In genomic region chr2:19611491-19612332, GRCh38 we compare ENCODE assay signal across 1 cellular context.
TF ChIP-seq lines count a peak whose summit lies in the region.

No MANE protein-coding gene starts in this region.

TF ChIP-seq in HepG2, 621 proteins besides CTCF, POLR2A, EP300 and RAD21 (continued from another document):
- TF ChIP-seq PPARG (CRISPR knock-in tag; conservative IDR thresholded peaks at IDR 0.05) (0 out of 2 replicates have a peak, but pooled peaks have one; percentile 35), ZNF652 (CRISPR knock-in tag; IDR thresholded peaks at IDR 0.05; ENCODE audit: borderline replicate concordance, low read depth) (no peak), ZNF263 (CRISPR knock-in tag; IDR thresholded peaks at IDR 0.05) (no peak), ZNF33A (CRISPR knock-in tag; IDR thresholded peaks at IDR 0.05; ENCODE audit: borderline replicate concordance) (no peak), ARID2 (CRISPR knock-in tag; IDR thresholded peaks at IDR 0.05; ENCODE audit: borderline replicate concordance) (no peak), SAP130 (CRISPR knock-in tag; IDR thresholded peaks at IDR 0.05; ENCODE audit: low read depth) (peak; percentile 60), NFIB (CRISPR knock-in tag; IDR thresholded peaks at IDR 0.05; ENCODE audit: borderline replicate concordance) (no peak), NFYB (CRISPR knock-in tag; IDR thresholded peaks at IDR 0.05) (no peak), ZNF292 (CRISPR knock-in tag; IDR thresholded peaks at IDR 0.05; ENCODE audit: borderline replicate concordance, low read depth) (no peak), KLF11 (CRISPR knock-in tag; IDR thresholded peaks at IDR 0.05) (no peak), SP140L (CRISPR knock-in tag; IDR thresholded peaks at IDR 0.05; ENCODE audit: borderline replicate concordance) (no peak), ATM (IDR thresholded peaks at IDR 0.05; ENCODE audit: borderline replicate concordance) (no peak), ARID5B (CRISPR knock-in tag; IDR thresholded peaks at IDR 0.05) (peak; percentile 48), ZNF776 (CRISPR knock-in tag; IDR thresholded peaks at IDR 0.05) (no peak), SIN3A (IDR thresholded peaks at IDR 0.05; ENCODE audit: borderline replicate concordance, low read depth, low read length) (no peak), ZNF362 (CRISPR knock-in tag; IDR thresholded peaks at IDR 0.05; ENCODE audit: borderline replicate concordance) (no peak), ZBTB42 (CRISPR knock-in tag; IDR thresholded peaks at IDR 0.05) (no peak), HBP1 (CRISPR knock-in tag; IDR thresholded peaks at IDR 0.05; ENCODE audit: low read depth) (no peak), ASH2L (IDR thresholded peaks at IDR 0.05; ENCODE audit: insufficient read length, low read depth, low read length) (peak; percentile 47), ZNF30 (CRISPR knock-in tag; IDR thresholded peaks at IDR 0.05) (no peak), CREM (IDR thresholded peaks at IDR 0.05) (no peak), CREM (CRISPR knock-in tag; IDR thresholded peaks at IDR 0.05) (no peak), HOXA7 (CRISPR knock-in tag; IDR thresholded peaks at IDR 0.05) (no peak), ZBTB7B (CRISPR knock-in tag; IDR thresholded peaks at IDR 0.05) (no peak), MXD4 (CRISPR knock-in tag; IDR thresholded peaks at IDR 0.05) (no peak), ZBTB10 (CRISPR knock-in tag; IDR thresholded peaks at IDR 0.05; ENCODE audit: borderline replicate concordance) (no peak), ZNF143 (CRISPR knock-in tag; IDR thresholded peaks at IDR 0.05) (no peak), IRF1 (CRISPR knock-in tag; IDR thresholded peaks at IDR 0.05; ENCODE audit: low read depth) (no peak), ZNF512 (CRISPR knock-in tag; IDR thresholded peaks at IDR 0.05) (no peak), ATF3 (CRISPR knock-in tag; IDR thresholded peaks at IDR 0.05) (no peak), ZNF577 (CRISPR knock-in tag; IDR thresholded peaks at IDR 0.05; ENCODE audit: borderline replicate concordance, low read depth) (no peak), SP2 (CRISPR knock-in tag; IDR thresholded peaks at IDR 0.05) (no peak), ZNF605 (CRISPR knock-in tag; IDR thresholded peaks at IDR 0.05) (no peak), ZNF20 (CRISPR knock-in tag; IDR thresholded peaks at IDR 0.05) (no peak), E2F2 (CRISPR knock-in tag; IDR thresholded peaks at IDR 0.05; ENCODE audit: borderline replicate concordance) (no peak), PHF20 (CRISPR knock-in tag; IDR thresholded peaks at IDR 0.05) (no peak), ZGPAT (CRISPR knock-in tag; IDR thresholded peaks at IDR 0.05) (0 out of 2 replicates have a peak, but pooled peaks have one; percentile 9), GLI4 (CRISPR knock-in tag; IDR thresholded peaks at IDR 0.05; ENCODE audit: borderline replicate concordance) (no peak), RBFOX2 (IDR thresholded peaks at IDR 0.05; ENCODE audit: low read depth, low read length) (no peak), ZBTB38 (CRISPR knock-in tag; IDR thresholded peaks at IDR 0.05) (no peak), FOXO4 (CRISPR knock-in tag; conservative IDR thresholded peaks at IDR 0.05) (no peak)
